ENCODE assay signal across 13 cellular contexts in genomic region chr10:43026039-43026973, GRCh38. TPM values are rescaled to one million over a fixed set of nuclear protein-coding genes. Genes with fewer than 3 reads are reported as not detected.
DNase-seq lines count a peak whose midpoint lies in the region; ATAC-seq and TF ChIP-seq lines count a peak whose summit lies in the region.
"Had no signal": no experiment of that assay in that cellular context is flagged by ENCODE, and none has a peak within 500 bp of the region (broad histone marks: within the 10 kb centered on the region; RNA-seq: fewer than 3 reads in every experiment).

No MANE protein-coding gene starts in this region.

- dilution Hi-C loops in IMR-90 (cut with HindIII; ENCODE audit: low sequenced_read_pairs, unreplicated experiment), result no loop called here

- H3K9me1 ChIP-seq in IMR-90 (ENCODE audit: insufficient read depth, low read length), result no peaks in the 10 kb centered on the region

- no peak overlapping the region for H2AK9ac ChIP-seq in IMR-90 (replicated peaks; ENCODE audit: low read depth, low read length, poor library complexity)

- H3K9ac ChIP-seq in IMR-90 (ENCODE audit: low read depth, low read length), result no peak overlapping the region
- no peak overlapping the region for H3K9ac ChIP-seq in mesenchymal stem cell (ENCODE audit: low read length)

- no peak overlapping the region for H3K23ac ChIP-seq in IMR-90 (ENCODE audit: low read depth, low read length)
- H3K23ac ChIP-seq in mesenchymal stem cell (ENCODE audit: low read length in 2 of 2), result no peak overlapping the region

- H4K8ac ChIP-seq in IMR-90 (ENCODE audit: low read depth in 2 of 2, low read length in 2 of 2) (no peak overlapping the region), mesenchymal stem cell (ENCODE audit: low read length) (no peak overlapping the region)

- no TSS peak for BruUV-seq in IMR-90 (replicated peaks; lab: Mats Ljungman, UMichigan)

- H2BK12ac ChIP-seq in mesenchymal stem cell (ENCODE audit: low read length in 2 of 2), result no peak overlapping the region

- H3K9me3 ChIP-seq in IMR-90 (ENCODE audit: control insufficient read depth, insufficient read depth, low read length) (no peaks in the 10 kb centered on the region), mesenchymal stem cell (ENCODE audit: control insufficient read depth, low read length) (no peaks in the 10 kb centered on the region), ascending aorta (no peaks in the 10 kb centered on the region), testis (no peaks in the 10 kb centered on the region)

- no peaks in the 10 kb centered on the region for H4K20me1 ChIP-seq in IMR-90 (ENCODE audit: insufficient read depth, low read length)

- H3K79me1 ChIP-seq in IMR-90 (ENCODE audit: low read depth in 1 of 2, low read length in 2 of 2) (no peaks in the 10 kb centered on the region), mesenchymal stem cell (replicated peaks; ENCODE audit: low read length, poor library complexity, severe bottlenecking) (no peaks in the 10 kb centered on the region)

- H2BK15ac ChIP-seq in IMR-90 (ENCODE audit: low read depth, low read length), result no peak overlapping the region
- no peak overlapping the region for H2BK15ac ChIP-seq in mesenchymal stem cell (ENCODE audit: low read depth, poor library complexity, severe bottlenecking)

- no peaks in the 10 kb centered on the region for H3K4me1 ChIP-seq in IMR-90 (ENCODE audit: control insufficient read depth, insufficient read depth, low read length)
- peaks cover 10% of the 10 kb centered on the region for H3K4me1 ChIP-seq in mesenchymal stem cell (ENCODE audit: control insufficient read depth, insufficient read depth, low read depth, low read length)
- no peaks in the 10 kb centered on the region for H3K4me1 ChIP-seq in ascending aorta
- H3K4me1 ChIP-seq in testis, result no peaks in the 10 kb centered on the region

- no peak overlapping the region for H3K56ac ChIP-seq in IMR-90 (ENCODE audit: extremely low read depth, insufficient read depth, low read length)

- no peaks in the 10 kb centered on the region for H3K36me3 ChIP-seq in IMR-90 (ENCODE audit: control insufficient read depth, insufficient read depth, low read length)
- no peaks in the 10 kb centered on the region for H3K36me3 ChIP-seq in mesenchymal stem cell (ENCODE audit: control insufficient read depth in 1 of 2, insufficient read depth in 2 of 2, low read depth in 1 of 2, low read length in 2 of 2)
- H3K36me3 ChIP-seq in ascending aorta, result no peaks in the 10 kb centered on the region
- H3K36me3 ChIP-seq in testis (ENCODE audit: low read depth, missing control alignments), result no peaks in the 10 kb centered on the region

- H3K4me3 ChIP-seq in IMR-90 (ENCODE audit: insufficient read depth, low read depth, low read length) (no peak overlapping the region), mesenchymal stem cell (ENCODE audit: insufficient read depth in 1 of 2, low read depth in 1 of 2, low read length in 2 of 2) (no peak overlapping the region), ascending aorta (no peak overlapping the region), testis (no peak overlapping the region)

- H3K27me3 ChIP-seq in IMR-90 (ENCODE audit: control insufficient read depth, insufficient read depth, low read length), result peaks cover 15% of the 10 kb centered on the region
- H3K27me3 ChIP-seq in mesenchymal stem cell (ENCODE audit: control insufficient read depth in 1 of 2, insufficient read depth in 1 of 2, low read length in 2 of 2), result peaks cover 24 to 43% of the 10 kb centered on the region in 2 experiments
- no peaks in the 10 kb centered on the region for H3K27me3 ChIP-seq in ascending aorta
- no peaks in the 10 kb centered on the region for H3K27me3 ChIP-seq in testis

- in situ Hi-C loops in IMR-90 (cut with MboI; ENCODE audit: low sequenced_read_pairs), result no loop called here

- H2AFZ ChIP-seq in IMR-90 (replicated peaks; ENCODE audit: low read length, poor library complexity), result peak overlapping the region; percentile 43
- H2AFZ ChIP-seq in mesenchymal stem cell (ENCODE audit: low read depth, low read length), result no peak overlapping the region

- DNase-seq in D341Med (ENCODE audit: low spot score), result peak; percentile 15
- no peak for DNase-seq in IMR-90
- peak; percentile 55 for DNase-seq in ecto neural progenitor cell (ENCODE audit: low spot score)
- DNase-seq in mesenchymal stem cell, result no peak
- DNase-seq in ascending aorta (ENCODE audit: low spot score in 2 of 2), result no peak
- DNase-seq in testis, result no peak
- DNase-seq: activated CD4-positive, alpha-beta memory T cell treated with anti-CD3 and anti-CD28 coated beads, Interleukin-2, amount 10 ng/mL, durations not matched to agents 7 days and 5 days; activated naive CD8-positive, alpha-beta T cell treated with anti-CD3 and anti-CD28 coated beads, Interleukin-2, amount 50 U/mL, for 24 hours; C1 segment of cervical spinal cord; NCI-H526 treated with DMSO at 0.1 percent for 48 hours; SW 1271 had no signal

- no peak for TF ChIP-seq CTCF in IMR-90 (conservative IDR thresholded peaks at IDR 0.05; ENCODE audit: low read depth, low read length)
- no peak for TF ChIP-seq CTCF in ascending aorta (IDR thresholded peaks at IDR 0.05)
- TF ChIP-seq CTCF in testis (IDR thresholded peaks at IDR 0.05), result no peak

- H2BK120ac ChIP-seq in IMR-90 (ENCODE audit: low read depth, low read length) (no peak overlapping the region), mesenchymal stem cell (ENCODE audit: low read depth, low read length) (no peak overlapping the region)

- POLR2A ChIA-PET in IMR-90 (lab: Charles Lee; ENCODE audit: unreplicated experiment), result no interaction called here

- CTCF ChIA-PET in IMR-90 (lab: Yijun Ruan, JAX), result no interaction called here

- H4K91ac ChIP-seq in IMR-90 (ENCODE audit: insufficient read depth, low read depth, low read length) (no peak overlapping the region), mesenchymal stem cell (ENCODE audit: low read length) (no peak overlapping the region)

- TF ChIP-seq RAD21 in IMR-90 (IDR thresholded peaks at IDR 0.05; ENCODE audit: low read length), result no peak

- H4K5ac ChIP-seq in IMR-90 (ENCODE audit: low read depth, low read length), result no peak overlapping the region

- WGBS in IMR-90 (ENCODE audit: extremely low coverage in 2 of 2, insufficient read length in 1 of 2), 2 experiments, result 10% methylated on average over 11 of the region's 41 CpGs; no CpG with 5 or more reads in 1 of the 2 experiments
- 19% methylated on average over 41 of the region's 41 CpGs for WGBS in mesenchymal stem cell
- 31 to 33% methylated on average over 17 to 40 of the region's 41 CpGs for WGBS in testis, 2 donors

- intact Hi-C loops in IMR-90 (cut with micrococcal nuclease), result no loop called here
- intact Hi-C loops in ascending aorta (cut with DNase I), result no loop called here
- intact Hi-C loops in testis (cut with DNase I; ENCODE audit: low total_unique reads), result no loop called here

- H3K4ac ChIP-seq in IMR-90 (ENCODE audit: low read depth, low read length) (no peak overlapping the region), mesenchymal stem cell (ENCODE audit: low read depth in 1 of 2, low read length in 2 of 2) (no peak overlapping the region)

- no peak for ATAC-seq in IMR-90 (ENCODE audit: low read depth)
- no peak for ATAC-seq in GM21576 (IDR thresholded peaks at IDR 0.05; ENCODE audit: unreplicated experiment)
- ATAC-seq in GM21367 (IDR thresholded peaks at IDR 0.05; ENCODE audit: unreplicated experiment), result no peak
- ATAC-seq: activated naive CD8-positive, alpha-beta T cell treated with anti-CD3 and anti-CD28 coated beads, Interleukin-2, amount 50 U/mL, for 24 hours had no signal

- H3K27ac ChIP-seq in IMR-90 (ENCODE audit: insufficient read depth, low read length), result no peak overlapping the region
- no peak overlapping the region for H3K27ac ChIP-seq in mesenchymal stem cell (ENCODE audit: low read length, poor library complexity, severe bottlenecking)
- no peak overlapping the region for H3K27ac ChIP-seq in ascending aorta
- H3K27ac ChIP-seq in testis, result no peak overlapping the region

- TF ChIP-seq POLR2A in IMR-90 (IDR thresholded peaks at IDR 0.05; ENCODE audit: low read depth, low read length), result no peak
- TF ChIP-seq POLR2A in testis (IDR thresholded peaks at IDR 0.05), result no peak

- H3K4me2 ChIP-seq in IMR-90 (ENCODE audit: low read depth, low read length) (no peak overlapping the region), mesenchymal stem cell (ENCODE audit: low read length, poor library complexity, severe bottlenecking) (peak overlapping the region; percentile 18)

- H3K18ac ChIP-seq in IMR-90 (ENCODE audit: low read depth, low read length) (no peak overlapping the region), mesenchymal stem cell (ENCODE audit: low read depth in 1 of 2, low read length in 2 of 2) (no peak overlapping the region)

- H2AK5ac ChIP-seq in IMR-90 (ENCODE audit: low read depth, low read length) (no peak overlapping the region), mesenchymal stem cell (ENCODE audit: low read length, severe bottlenecking) (no peak overlapping the region)

- no peak overlapping the region for H2BK5ac ChIP-seq in IMR-90 (ENCODE audit: low read depth, low read length, poor library complexity, severe bottlenecking)
- H2BK5ac ChIP-seq in mesenchymal stem cell (ENCODE audit: low read depth, low read length, poor library complexity, severe bottlenecking), result no peak overlapping the region

- no peak overlapping the region for H2BK20ac ChIP-seq in IMR-90 (ENCODE audit: low read depth, low read length)

- no peak overlapping the region for H3K14ac ChIP-seq in IMR-90 (replicated peaks; ENCODE audit: low read depth, low read length)
- no peak overlapping the region for H3K14ac ChIP-seq in mesenchymal stem cell (ENCODE audit: low read length in 2 of 2)

TF ChIP-seq in IMR-90, 13 proteins besides CTCF, POLR2A, EP300 and RAD21:
- TF ChIP-seq NFE2L2 (IDR thresholded peaks at IDR 0.05; ENCODE audit: low read depth, low read length) (no peak), RFX5 (IDR thresholded peaks at IDR 0.05; ENCODE audit: low read depth, low read length) (no peak), FOS (IDR thresholded peaks at IDR 0.05; ENCODE audit: low read depth, low read length) (no peak), MAZ (IDR thresholded peaks at IDR 0.05; ENCODE audit: borderline replicate concordance, low read depth, low read length) (no peak)

RNA-seq across cellular contexts. Expression of gene RET, which starts 50.6 kb away (rescaled TPM):
- 0.18 and 0.28 TPM in 2 replicates for total RNA-seq in IMR-90 (2012; rRNA removed)
- polyA plus RNA-seq in IMR-90 (2012; rRNA removed), result 0.10 and 0.26 TPM in 2 replicates
- polyA plus RNA-seq in IMR-90 (2012; cell fraction: cytosol; rRNA removed), result 0.08 and 0.24 TPM in 2 replicates
- 0.14 and 0.25 TPM in 2 replicates for polyA plus RNA-seq in IMR-90 (2012; cell fraction: nucleus; rRNA removed; ENCODE audit: low replicate concordance)
- 0.29 TPM for polyA plus RNA-seq in mesenchymal stem cell (2013, experiment 1 of 2)
- 0.42 TPM for polyA plus RNA-seq in mesenchymal stem cell (2013, experiment 2 of 2)
- total RNA-seq in ascending aorta, result not detected
- 1 to 10 TPM; 7.3 to 9.5 TPM for total RNA-seq in testis
- 5.1 TPM for polyA plus RNA-seq in testis (ENCODE audit: insufficient read depth, low read depth, low replicate concordance)

Comparison
In these comparisons a context has a peak if more than half of its experiments do, and no peak if none do; other contexts are left out.
1. DNase-seq: peak in D341Med (single experiment) and ecto neural progenitor cell (single experiment); none in IMR-90 (single experiment), mesenchymal stem cell (single experiment), ascending aorta (0 of 2) and testis (single experiment).